ENCODE assay signal across 27 cellular contexts in the genomic region with DNA sequence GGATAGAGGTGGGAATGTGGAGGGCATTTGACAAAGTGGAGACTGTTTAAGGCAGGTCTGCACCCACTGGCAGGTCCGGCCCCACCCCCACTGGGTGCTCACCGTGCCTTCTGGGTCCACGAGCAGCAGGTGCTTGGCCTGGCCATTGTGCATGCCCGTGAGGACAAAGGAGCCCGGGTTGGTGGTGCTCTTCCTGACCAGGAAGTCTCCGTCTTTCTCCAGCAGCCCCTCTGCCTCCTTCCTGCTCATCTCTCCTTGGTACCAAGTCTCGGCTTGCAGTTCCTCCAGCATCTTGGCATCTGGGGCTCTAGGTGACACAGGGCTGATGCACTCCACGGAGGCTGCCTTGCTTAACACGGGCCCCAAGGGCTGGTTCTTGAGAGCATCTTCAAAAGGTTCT. TPM values are rescaled to one million over a fixed set of nuclear protein-coding genes. Genes with fewer than 3 reads are reported as not detected.
DNase-seq lines count a peak whose midpoint lies in the region; ATAC-seq and TF ChIP-seq lines count a peak whose summit lies in the region.
"Had no signal": no experiment of that assay in that cellular context is flagged by ENCODE, and none has a peak within 500 bp of the region (broad histone marks: within the 10 kb centered on the region; RNA-seq: fewer than 3 reads in every experiment).

No MANE protein-coding gene starts in this region.

- no peaks in the 10 kb centered on the region for H3K9me3 ChIP-seq in GM23248 (ENCODE audit: low read depth)
- H3K9me3 ChIP-seq in gastroesophageal sphincter, result no peaks in the 10 kb centered on the region
- H3K9me3 ChIP-seq: A549, neutrophil, prostate gland had no signal

- H3K4me1 ChIP-seq in GM23248 (ENCODE audit: insufficient read depth) (peaks cover 21% of the 10 kb centered on the region), gastroesophageal sphincter (peaks cover 0 to 12% (median 0%) of the 10 kb centered on the region in 3 donors)
- H3K4me1 ChIP-seq: A549, prostate gland had no signal

- H3K4me2 ChIP-seq in GM23248 (ENCODE audit: unreplicated experiment), result peak overlapping the region; percentile 31
- H3K4me2 ChIP-seq: A549 had no signal

- H3K4me3 ChIP-seq in GM23248, result no peak overlapping the region
- no peak overlapping the region for H3K4me3 ChIP-seq in gastroesophageal sphincter
- H3K4me3 ChIP-seq: A549, prostate gland had no signal

- H4K20me1 ChIP-seq in GM23248 (ENCODE audit: insufficient read depth), result no peaks in the 10 kb centered on the region

- in situ Hi-C loops in GM23248 (cut with MboI), result no loop called here

- no peaks in the 10 kb centered on the region for H3K27me3 ChIP-seq in GM23248 (replicated peaks; ENCODE audit: insufficient read depth)
- H3K27me3 ChIP-seq in gastroesophageal sphincter, result no peaks in the 10 kb centered on the region
- H3K27me3 ChIP-seq: brain microvascular endothelial cell had no signal

- H3K79me2 ChIP-seq in GM23248 (ENCODE audit: insufficient read depth), result no peaks in the 10 kb centered on the region

- H3K27ac ChIP-seq in GM23248 (peak overlapping the region; percentile 74), cingulate gyrus (ENCODE audit: low read depth, low read length) (peak overlapping the region; percentile 35), temporal lobe (ENCODE audit: low read depth, low read length) (peak overlapping the region; percentile 51), gastroesophageal sphincter (peak overlapping the region in 1 of 4 donors; percentile 18)
- H3K27ac ChIP-seq: A549, neutrophil had no signal

- no peak overlapping the region for H3K9ac ChIP-seq in GM23248

- 69 to 74% methylated on average over 9 of the region's 9 CpGs for WGBS in GM23248 (ENCODE audit: low coverage in 1 of 2, low lambda C conversion rate in 2 of 2, missing lambda C conversion rate in 2 of 2), 2 experiments
- WGBS in gastroesophageal sphincter (ENCODE audit: low coverage in 1 of 2), 2 donors, result 100% methylated on average over 1 of the region's 9 CpGs; no CpG with 5 or more reads in 1 of the 2 donors

- ATAC-seq in GM21390 (IDR thresholded peaks at IDR 0.05; ENCODE audit: unreplicated experiment), result no peak
- ATAC-seq in HG03097 (IDR thresholded peaks at IDR 0.05; ENCODE audit: low FRiP score, unreplicated experiment), result no peak
- no peak for ATAC-seq in gastroesophageal sphincter
- ATAC-seq: A549; left lobe of liver; stimulated activated memory B cell treated with anti-CD40 and anti-IgM and Interleukin-4, amounts not matched to agents 10 μg/mL and 1 μg/mL and 100 μg/mL, for 72 hours had no signal

- TF ChIP-seq POLR2A in gastroesophageal sphincter (IDR thresholded peaks at IDR 0.05), result no peak

- TF ChIP-seq CTCF in nephron progenitor cell (IDR thresholded peaks at IDR 0.05) (no peak), gastroesophageal sphincter (IDR thresholded peaks at IDR 0.05) (no peak)

- no peaks in the 10 kb centered on the region for H3K9me3 Mint-ChIP-seq in nephron progenitor cell
- H3K9me3 Mint-ChIP-seq: activated CD4-positive, alpha-beta memory T cell treated with anti-CD3 and anti-CD28 coated beads for 36 hours; activated T-helper 1 cell treated with anti-CD3 and anti-CD28 coated beads, Interleukin-12 subunit alpha, Interleukin-12 subunit beta, Interleukin-2, Interleukin-4 antibody, amounts not matched to agents 30 ng/mL and 10 ng/mL and 1 ng/mL, durations not matched to agents 14 hours and 24 hours and 36 hours; CD4-positive, alpha-beta T cell; stimulated activated memory B cell treated with anti-CD40 and anti-IgM and Interleukin-4, amounts not matched to agents 10 μg/mL and 1 μg/mL and 100 μg/mL, for 72 hours had no signal

- no peaks in the 10 kb centered on the region for H3K36me3 Mint-ChIP-seq in nephron progenitor cell (ENCODE audit: low read depth)
- H3K36me3 Mint-ChIP-seq: activated CD4-positive, alpha-beta memory T cell treated with anti-CD3 and anti-CD28 coated beads for 36 hours; stimulated activated memory B cell treated with anti-CD40 and anti-IgM and Interleukin-4, amounts not matched to agents 10 μg/mL and 1 μg/mL and 100 μg/mL, for 72 hours had no signal

- no peaks in the 10 kb centered on the region for H3K36me3 ChIP-seq in GM23248 (ENCODE audit: low read depth)
- H3K36me3 ChIP-seq in gastroesophageal sphincter, result no peaks in the 10 kb centered on the region
- H3K36me3 ChIP-seq: brain microvascular endothelial cell, neutrophil, prostate gland had no signal

- peaks cover 24% of the 10 kb centered on the region for H3K4me1 Mint-ChIP-seq in nephron progenitor cell
- H3K4me1 Mint-ChIP-seq: stimulated activated memory B cell treated with anti-CD40 and anti-IgM and Interleukin-4, amounts not matched to agents 10 μg/mL and 1 μg/mL and 100 μg/mL, for 72 hours had no signal

- peak overlapping the region; percentile 23 for H3K27ac Mint-ChIP-seq in nephron progenitor cell
- H3K27ac Mint-ChIP-seq: activated CD4-positive, alpha-beta memory T cell treated with anti-CD3 and anti-CD28 coated beads for 36 hours; activated T-helper 1 cell treated with anti-CD3 and anti-CD28 coated beads, Interleukin-12 subunit alpha, Interleukin-12 subunit beta, Interleukin-2, Interleukin-4 antibody, amounts not matched to agents 30 ng/mL and 10 ng/mL and 1 ng/mL, durations not matched to agents 14 hours and 24 hours and 36 hours; CD4-positive, alpha-beta T cell; stimulated activated memory B cell treated with anti-CD40 and anti-IgM and Interleukin-4, amounts not matched to agents 10 μg/mL and 1 μg/mL and 100 μg/mL, for 72 hours had no signal

- no peak overlapping the region for H2AFZ ChIP-seq in GM23248

- no peaks in the 10 kb centered on the region for H3K9me2 ChIP-seq in GM23248 (ENCODE audit: insufficient read depth)

- H3K27me3 Mint-ChIP-seq in nephron progenitor cell (ENCODE audit: low read depth, poor library complexity), result no peaks in the 10 kb centered on the region
- H3K27me3 Mint-ChIP-seq: stimulated activated memory B cell treated with anti-CD40 and anti-IgM and Interleukin-4, amounts not matched to agents 10 μg/mL and 1 μg/mL and 100 μg/mL, for 72 hours had no signal

- TF ChIP-seq EP300 in gastroesophageal sphincter (IDR thresholded peaks at IDR 0.05), result no peak

- no peak overlapping the region for H3K4me3 Mint-ChIP-seq in nephron progenitor cell
- H3K4me3 Mint-ChIP-seq: activated CD4-positive, alpha-beta memory T cell treated with anti-CD3 and anti-CD28 coated beads for 36 hours; activated T-helper 1 cell treated with anti-CD3 and anti-CD28 coated beads, Interleukin-12 subunit alpha, Interleukin-12 subunit beta, Interleukin-2, Interleukin-4 antibody, amounts not matched to agents 30 ng/mL and 10 ng/mL and 1 ng/mL, durations not matched to agents 14 hours and 24 hours and 36 hours; CD4-positive, alpha-beta T cell; stimulated activated memory B cell treated with anti-CD40 and anti-IgM and Interleukin-4, amounts not matched to agents 10 μg/mL and 1 μg/mL and 100 μg/mL, for 72 hours had no signal

- DNase-seq in GM23248 (no peak), nephron progenitor cell (no peak), LoVo (ENCODE audit: low spot score) (no peak)
- DNase-seq: activated CD4-positive, alpha-beta memory T cell treated with anti-CD3 and anti-CD28 coated beads for 36 hours; activated CD4-positive, alpha-beta T cell treated with anti-CD3 and anti-CD28 coated beads for 1 hour; activated CD8-positive, alpha-beta memory T cell treated with anti-CD3 and anti-CD28 coated beads, Interleukin-2, amount 50 U/mL, for 4 hours; activated naive CD4-positive, alpha-beta T cell treated with Interleukin-2 at 50 U/mL for 16 hours; CD4-positive, alpha-beta T cell; Karpas-422; NCI-H1417 treated with DMSO at 0.1 percent for 48 hours; NCI-H2081 treated with DMSO at 0.1 percent for 48 hours; NCI-H2227 treated with DMSO at 0.1 percent for 48 hours; NCI-H748 treated with DMSO at 0.1 percent for 48 hours; SHP77 treated with DMSO at 0.1 percent for 48 hours; T-helper 2 cell had no signal

- peaks cover 21% of the 10 kb centered on the region for H3F3A ChIP-seq in GM23248 (ENCODE audit: insufficient read depth)

RNA-seq across cellular contexts. Expression of gene S1PR3, which starts 46.6 kb away (rescaled TPM):
- total RNA-seq in GM23248 (2014; rRNA removed; shearing (Covaris generic)), result 15.8 and 16.9 TPM in 2 replicates
- polyA plus RNA-seq in GM23248 (2016; fragmentation: Nextera tagmentation; extraction: Ambion mirVana), result 11.8 and 11.9 TPM in 2 replicates
- total RNA-seq in temporal lobe, result 9.6 TPM
- 100 to 1,000 TPM in 3 of 4 donors, 10 to 100 TPM in 1; 77.9 to 351 (median 167) TPM for total RNA-seq in gastroesophageal sphincter
